9 cellular contexts compared by ENCODE assay signal in the genomic region with DNA sequence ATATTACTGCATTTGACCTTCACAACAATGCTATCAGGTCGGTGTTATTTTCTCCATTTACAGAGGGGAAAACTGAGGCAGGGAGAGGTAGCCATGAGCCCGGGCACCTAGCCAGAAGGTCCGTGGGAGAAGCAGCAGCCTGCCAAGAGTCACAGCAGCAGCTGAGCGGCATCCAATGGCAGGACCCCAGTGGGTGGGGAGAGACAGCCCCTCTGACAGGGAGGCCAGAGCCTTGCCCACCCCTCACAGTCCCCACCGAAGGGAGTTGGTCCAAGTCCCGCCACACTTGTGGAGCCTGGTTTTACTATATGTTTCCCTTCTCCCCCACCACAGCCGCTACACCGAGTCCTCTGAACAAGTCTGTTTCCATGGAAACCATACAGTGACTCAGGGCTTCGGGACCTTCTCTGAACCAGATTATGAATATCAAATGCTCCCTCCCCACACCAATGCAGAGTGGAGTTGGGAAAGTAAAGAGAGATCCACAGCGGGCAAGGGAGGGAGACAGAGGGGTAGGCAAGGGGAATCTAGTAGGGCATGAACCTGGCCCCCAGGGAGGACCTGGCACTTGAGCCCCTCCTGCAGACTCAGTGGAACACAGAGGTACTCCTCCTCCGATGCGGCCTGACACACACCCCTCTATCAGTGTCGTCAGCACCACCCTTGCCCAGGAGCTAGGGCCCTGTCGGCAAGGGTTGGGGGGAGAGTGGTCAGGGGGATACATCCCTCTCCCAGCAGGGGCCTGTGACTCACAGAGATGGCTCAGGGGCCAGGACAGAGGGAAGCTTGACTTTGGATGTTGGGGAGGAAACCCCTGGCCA. TPM values are rescaled to one million over a fixed set of nuclear protein-coding genes. Genes with fewer than 3 reads are reported as not detected.
A peak's percentile ranks its signal among the peaks of the same experiment; 100 is the strongest.
DNase-seq lines count a peak whose midpoint lies in the region; ATAC-seq, FAIRE-seq and TF ChIP-seq lines count a peak whose summit lies in the region.
"Had no signal": no experiment of that assay in that cellular context is flagged by ENCODE, and none has a peak within 500 bp of the region (broad histone marks: within the 10 kb centered on the region; RNA-seq: fewer than 3 reads in every experiment).

No MANE protein-coding gene starts in this region.

- H3K4me3 ChIP-seq in CD4-positive, CD25-positive, alpha-beta regulatory T cell (ENCODE audit: low read depth, low read length), result no peak overlapping the region
- H3K4me3 ChIP-seq in astrocyte (ENCODE audit: insufficient read depth, low read depth, low read length), result peak overlapping the region; percentile 41

- no peak overlapping the region for H3K27ac ChIP-seq in CD4-positive, CD25-positive, alpha-beta regulatory T cell (ENCODE audit: insufficient read depth, low read length, poor library complexity, severe bottlenecking)
- peak overlapping the region; percentile 46 for H3K27ac ChIP-seq in astrocyte (ENCODE audit: low read depth, low read length)

- H3K79me2 ChIP-seq in astrocyte (ENCODE audit: insufficient read depth, low read length), result no peaks in the 10 kb centered on the region

- H3K9ac ChIP-seq in astrocyte (ENCODE audit: low read length), result peak overlapping the region; percentile 48

- no peaks in the 10 kb centered on the region for H3K27me3 ChIP-seq in CD4-positive, CD25-positive, alpha-beta regulatory T cell (ENCODE audit: control insufficient read depth, insufficient read depth, low read length)
- peaks cover 19% of the 10 kb centered on the region for H3K27me3 ChIP-seq in astrocyte (ENCODE audit: insufficient read depth, low read length)

- no peaks in the 10 kb centered on the region for H3K36me3 ChIP-seq in CD4-positive, CD25-positive, alpha-beta regulatory T cell (ENCODE audit: control insufficient read depth, insufficient read depth, low read length)
- H3K36me3 ChIP-seq in astrocyte (ENCODE audit: insufficient read depth, low read length), result no peaks in the 10 kb centered on the region
- H3K36me3 ChIP-seq: adrenal gland had no signal

- H3K4me1 Mint-ChIP-seq in CD4-positive, CD25-positive, alpha-beta regulatory T cell, result peaks cover 0 to 13% (median 5%) of the 10 kb centered on the region in 4 donors
- H3K4me1 Mint-ChIP-seq in HFFc6 (ENCODE audit: low read depth), result peaks cover 22% of the 10 kb centered on the region
- H3K4me1 Mint-ChIP-seq in astrocyte (ENCODE audit: low read depth, unreplicated experiment), result peaks cover 26% of the 10 kb centered on the region
- H3K4me1 Mint-ChIP-seq in mesothelial cell of epicardium, result peaks cover 35% of the 10 kb centered on the region

- peaks cover 5% of the 10 kb centered on the region for H4K20me1 ChIP-seq in astrocyte (ENCODE audit: insufficient read depth, low read length)

- H3K4me1 ChIP-seq in CD4-positive, CD25-positive, alpha-beta regulatory T cell (ENCODE audit: control insufficient read depth, insufficient read depth, low read length, poor library complexity, severe bottlenecking), result peaks cover 16% of the 10 kb centered on the region
- H3K4me1 ChIP-seq in astrocyte (ENCODE audit: insufficient read depth, low read length), result peaks cover 41% of the 10 kb centered on the region

- no peak for DNase-seq in CD4-positive, CD25-positive, alpha-beta regulatory T cell
- DNase-seq in HFFc6 (peak; percentile 92), astrocyte (ENCODE audit: low read depth) (peak; percentile 82), mesothelial cell of epicardium (ENCODE audit: low spot score in 2 of 2, unreplicated experiment in 2 of 2) (no peak), mesenteric fat pad (ENCODE audit: low spot score) (no peak)
- no peak for DNase-seq in effector CD4-positive, alpha-beta T cell

- no peaks in the 10 kb centered on the region for H3K36me3 Mint-ChIP-seq in CD4-positive, CD25-positive, alpha-beta regulatory T cell
- no peaks in the 10 kb centered on the region for H3K36me3 Mint-ChIP-seq in HFFc6 (ENCODE audit: low read depth)
- no peaks in the 10 kb centered on the region for H3K36me3 Mint-ChIP-seq in astrocyte (ENCODE audit: low read depth, unreplicated experiment)
- H3K36me3 Mint-ChIP-seq in mesothelial cell of epicardium, result no peaks in the 10 kb centered on the region

- H3K27me3 Mint-ChIP-seq in CD4-positive, CD25-positive, alpha-beta regulatory T cell, result peaks cover 58% of the 10 kb centered on the region
- peaks cover 35% of the 10 kb centered on the region for H3K27me3 Mint-ChIP-seq in HFFc6 (ENCODE audit: insufficient read depth)
- H3K27me3 Mint-ChIP-seq in astrocyte (ENCODE audit: low read depth, unreplicated experiment), result peaks cover 26% of the 10 kb centered on the region
- H3K27me3 Mint-ChIP-seq in mesothelial cell of epicardium (ENCODE audit: low read depth), result peaks cover 65% of the 10 kb centered on the region

- ATAC-seq in CD4-positive, CD25-positive, alpha-beta regulatory T cell (ENCODE audit: low read depth in 2 of 2), result no peak
- ATAC-seq in HG03196 (IDR thresholded peaks at IDR 0.05; ENCODE audit: unreplicated experiment), result no peak
- ATAC-seq in GM21576 (IDR thresholded peaks at IDR 0.05; ENCODE audit: unreplicated experiment), result no peak

- TF ChIP-seq CTCF in HFFc6 (IDR thresholded peaks at IDR 0.05), result no peak
- no peak for TF ChIP-seq CTCF in astrocyte (IDR thresholded peaks at IDR 0.05; ENCODE audit: insufficient read depth, low read depth, low read length)
- TF ChIP-seq CTCF in mesothelial cell of epicardium (IDR thresholded peaks at IDR 0.05; ENCODE audit: unreplicated experiment), result no peak

- H3K9me3 Mint-ChIP-seq in CD4-positive, CD25-positive, alpha-beta regulatory T cell, result no peaks in the 10 kb centered on the region
- H3K9me3 Mint-ChIP-seq in HFFc6, result no peaks in the 10 kb centered on the region
- H3K9me3 Mint-ChIP-seq in astrocyte (ENCODE audit: unreplicated experiment), result no peaks in the 10 kb centered on the region
- H3K9me3 Mint-ChIP-seq in mesothelial cell of epicardium, result no peaks in the 10 kb centered on the region

- no peaks in the 10 kb centered on the region for H3K9me3 ChIP-seq in CD4-positive, CD25-positive, alpha-beta regulatory T cell (ENCODE audit: control insufficient read depth in 2 of 2, low read length in 2 of 2)
- H3K9me3 ChIP-seq in astrocyte (ENCODE audit: insufficient read depth, low read depth, low read length), result no peaks in the 10 kb centered on the region
- H3K9me3 ChIP-seq: adrenal gland had no signal

- H3K4me2 ChIP-seq in astrocyte (ENCODE audit: low read length), result peak overlapping the region; percentile 79

- no peak overlapping the region for H3K27ac Mint-ChIP-seq in CD4-positive, CD25-positive, alpha-beta regulatory T cell
- H3K27ac Mint-ChIP-seq in HFFc6 (peak overlapping the region; percentile 85), astrocyte (ENCODE audit: unreplicated experiment) (peak overlapping the region; percentile 92), mesothelial cell of epicardium (peak overlapping the region; percentile 53)

- H2AFZ ChIP-seq in astrocyte (ENCODE audit: low read depth, low read length), result peak overlapping the region; percentile 48

- peak overlapping the region in 3 of 4 donors; percentile 44 to 87 (median 52) for H3K4me3 Mint-ChIP-seq in CD4-positive, CD25-positive, alpha-beta regulatory T cell
- H3K4me3 Mint-ChIP-seq in HFFc6 (peak overlapping the region; percentile 30; the same call in 1 of the 2 replicates), astrocyte (ENCODE audit: unreplicated experiment) (peak overlapping the region; percentile 60), mesothelial cell of epicardium (peak overlapping the region; percentile 46)

- peak; percentile 59 for FAIRE-seq in astrocyte (lab: Jason Lieb, UNC)

RNA-seq across cellular contexts. Expression of a gene that starts 2.5 kb away (rescaled TPM):
- total RNA-seq in CD4-positive, CD25-positive, alpha-beta regulatory T cell, result 0.47 TPM
- under 1 TPM in 1 of 4 donors, not detected in 3; 0.10 TPM for polyA plus RNA-seq in CD4-positive, CD25-positive, alpha-beta regulatory T cell
- total RNA-seq in HFFc6 (2021; fragmentation: NEBNext Ultra II Directional; extraction: Animal tissue kit (Norgen Biotek cat#: 25700)), result under 1 TPM in 3 of 6 experiments, not detected in 3; 0.09 to 0.14 (median 0.12) TPM
- total RNA-seq in astrocyte, result 2.6 and 3.0 TPM in 2 replicates
- total RNA-seq in mesothelial cell of epicardium, result 1.0 to 1.6 TPM (median 1.4 TPM) in 3 replicates
- 3.2 TPM for total RNA-seq in mesenteric fat pad

Comparison
In these comparisons a context has a peak if more than half of its experiments do, and no peak if none do; other contexts are left out.
1. DNase-seq: peak in HFFc6 (single experiment) and astrocyte (single experiment); none in CD4-positive, CD25-positive, alpha-beta regulatory T cell (0 of 3), mesothelial cell of epicardium (0 of 2), mesenteric fat pad (single experiment) and effector CD4-positive, alpha-beta T cell (single experiment).
2. H3K27ac Mint-ChIP-seq: peak in HFFc6 (single experiment), astrocyte (single experiment) and mesothelial cell of epicardium (single experiment); none in CD4-positive, CD25-positive, alpha-beta regulatory T cell (0 of 3).
3. Peak in every context shown above with its lines, with median percentiles within 50 percentile points of each other: H3K4me3 Mint-ChIP-seq.